ENCODE assay signal across 1 cellular context in genomic region chr13:40503966-40504591, GRCh38.
TF ChIP-seq lines count a peak whose summit lies in the region.

No MANE protein-coding gene starts in this region.

TF ChIP-seq in HepG2, 621 proteins besides CTCF, POLR2A, EP300 and RAD21 (continued from another document and continues in another):
- 0 out of 2 replicates have a peak, but pooled peaks have one; percentile 20 for TF ChIP-seq PPARG (CRISPR knock-in tag; conservative IDR thresholded peaks at IDR 0.05)
- TF ChIP-seq FOXO1 (CRISPR knock-in tag; IDR thresholded peaks at IDR 0.05) = 0 out of 2 replicates have a peak, but pooled peaks have one; percentile 35
- peak; percentile 95 for TF ChIP-seq TBX3 (IDR thresholded peaks at IDR 0.05; ENCODE audit: borderline replicate concordance)
- TF ChIP-seq STAT6 (CRISPR knock-in tag; IDR thresholded peaks at IDR 0.05; ENCODE audit: borderline replicate concordance) = no peak
- TF ChIP-seq ZNF792 (CRISPR knock-in tag; IDR thresholded peaks at IDR 0.05) = peak; percentile 51; the same call in 1 of the 2 replicates
- peak; percentile 43; the same call in 1 of the 2 replicates for TF ChIP-seq SIX1 (CRISPR knock-in tag; IDR thresholded peaks at IDR 0.05; ENCODE audit: borderline replicate concordance)
- 0 out of 2 replicates have a peak, but pooled peaks have one; percentile 47 for TF ChIP-seq SP5 (CRISPR knock-in tag; IDR thresholded peaks at IDR 0.05; ENCODE audit: borderline replicate concordance, low read depth)
- TF ChIP-seq EHMT2 (IDR thresholded peaks at IDR 0.05; ENCODE audit: borderline replicate concordance, low read depth, low read length) = peak; percentile 67; the same call in 1 of the 2 replicates
- TF ChIP-seq ARID5B (CRISPR knock-in tag; IDR thresholded peaks at IDR 0.05) = peak; percentile 92
- TF ChIP-seq, protein P1, sequence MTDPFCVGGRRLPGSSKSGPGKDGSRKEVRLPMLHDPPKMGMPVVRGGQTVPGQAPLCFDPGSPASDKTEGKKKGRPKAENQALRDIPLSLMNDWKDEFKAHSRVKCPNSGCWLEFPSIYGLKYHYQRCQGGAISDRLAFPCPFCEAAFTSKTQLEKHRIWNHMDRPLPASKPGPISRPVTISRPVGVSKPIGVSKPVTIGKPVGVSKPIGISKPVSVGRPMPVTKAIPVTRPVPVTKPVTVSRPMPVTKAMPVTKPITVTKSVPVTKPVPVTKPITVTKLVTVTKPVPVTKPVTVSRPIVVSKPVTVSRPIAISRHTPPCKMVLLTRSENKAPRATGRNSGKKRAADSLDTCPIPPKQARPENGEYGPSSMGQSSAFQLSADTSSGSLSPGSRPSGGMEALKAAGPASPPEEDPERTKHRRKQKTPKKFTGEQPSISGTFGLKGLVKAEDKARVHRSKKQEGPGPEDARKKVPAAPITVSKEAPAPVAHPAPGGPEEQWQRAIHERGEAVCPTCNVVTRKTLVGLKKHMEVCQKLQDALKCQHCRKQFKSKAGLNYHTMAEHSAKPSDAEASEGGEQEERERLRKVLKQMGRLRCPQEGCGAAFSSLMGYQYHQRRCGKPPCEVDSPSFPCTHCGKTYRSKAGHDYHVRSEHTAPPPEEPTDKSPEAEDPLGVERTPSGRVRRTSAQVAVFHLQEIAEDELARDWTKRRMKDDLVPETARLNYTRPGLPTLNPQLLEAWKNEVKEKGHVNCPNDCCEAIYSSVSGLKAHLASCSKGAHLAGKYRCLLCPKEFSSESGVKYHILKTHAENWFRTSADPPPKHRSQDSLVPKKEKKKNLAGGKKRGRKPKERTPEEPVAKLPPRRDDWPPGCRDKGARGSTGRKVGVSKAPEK (CRISPR knock-in tag; IDR thresholded peaks at IDR 0.05; ENCODE audit: borderline replicate concordance) = no peak
- TF ChIP-seq TFE3 (CRISPR knock-in tag; IDR thresholded peaks at IDR 0.05) = peak; percentile 38; the same call in 1 of the 2 replicates
- TF ChIP-seq, protein P2, sequence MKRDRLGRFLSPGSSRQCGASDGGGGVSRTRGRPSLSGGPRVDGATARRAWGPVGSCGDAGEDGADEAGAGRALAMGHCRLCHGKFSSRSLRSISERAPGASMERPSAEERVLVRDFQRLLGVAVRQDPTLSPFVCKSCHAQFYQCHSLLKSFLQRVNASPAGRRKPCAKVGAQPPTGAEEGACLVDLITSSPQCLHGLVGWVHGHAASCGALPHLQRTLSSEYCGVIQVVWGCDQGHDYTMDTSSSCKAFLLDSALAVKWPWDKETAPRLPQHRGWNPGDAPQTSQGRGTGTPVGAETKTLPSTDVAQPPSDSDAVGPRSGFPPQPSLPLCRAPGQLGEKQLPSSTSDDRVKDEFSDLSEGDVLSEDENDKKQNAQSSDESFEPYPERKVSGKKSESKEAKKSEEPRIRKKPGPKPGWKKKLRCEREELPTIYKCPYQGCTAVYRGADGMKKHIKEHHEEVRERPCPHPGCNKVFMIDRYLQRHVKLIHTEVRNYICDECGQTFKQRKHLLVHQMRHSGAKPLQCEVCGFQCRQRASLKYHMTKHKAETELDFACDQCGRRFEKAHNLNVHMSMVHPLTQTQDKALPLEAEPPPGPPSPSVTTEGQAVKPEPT (CRISPR knock-in tag; IDR thresholded peaks at IDR 0.05; ENCODE audit: low read depth) = no peak
- TF ChIP-seq CBX1 (IDR thresholded peaks at IDR 0.05; ENCODE audit: low read depth) = no peak
- no peak for TF ChIP-seq SP140L (CRISPR knock-in tag; IDR thresholded peaks at IDR 0.05; ENCODE audit: borderline replicate concordance)
- TF ChIP-seq RCOR2 (CRISPR knock-in tag; IDR thresholded peaks at IDR 0.05) = peak; percentile 81
- peak; percentile 76 for TF ChIP-seq ZNF687 (CRISPR knock-in tag; IDR thresholded peaks at IDR 0.05)
- no peak for TF ChIP-seq HCFC1 (IDR thresholded peaks at IDR 0.05; ENCODE audit: low read depth, low read length)
- TF ChIP-seq TCF7 (IDR thresholded peaks at IDR 0.05; ENCODE audit: low read depth) = peak; percentile 34; the same call in 1 of the 2 replicates
- TF ChIP-seq TGIF2 (CRISPR knock-in tag; IDR thresholded peaks at IDR 0.05) = 0 out of 2 replicates have a peak, but pooled peaks have one; percentile 16
- 0 out of 2 replicates have a peak, but pooled peaks have one; percentile 38 for TF ChIP-seq ZNF501 (CRISPR knock-in tag; IDR thresholded peaks at IDR 0.05)
- peak; percentile 66; the same call in 1 of the 2 replicates for TF ChIP-seq ZNF317 (CRISPR knock-in tag; IDR thresholded peaks at IDR 0.05)
- peak; percentile 89 for TF ChIP-seq FOSL2 (CRISPR knock-in tag; IDR thresholded peaks at IDR 0.05)
- peak; percentile 53; the same call in 1 of the 2 replicates for TF ChIP-seq IRF2 (CRISPR knock-in tag; IDR thresholded peaks at IDR 0.05)
- TF ChIP-seq SAP130 (CRISPR knock-in tag; IDR thresholded peaks at IDR 0.05; ENCODE audit: low read depth) = peak; percentile 75
- peak; percentile 78; the same call in 1 of the 2 replicates for TF ChIP-seq ATF3 (CRISPR knock-in tag; IDR thresholded peaks at IDR 0.05)
- peak; percentile 38; the same call in 1 of the 2 replicates for TF ChIP-seq SIX4 (CRISPR knock-in tag; IDR thresholded peaks at IDR 0.05)
- peak; percentile 57; the same call in 1 of the 2 replicates for TF ChIP-seq ZNF644 (CRISPR knock-in tag; IDR thresholded peaks at IDR 0.05; ENCODE audit: low read depth)
- peak; percentile 33; the same call in 1 of the 2 replicates for TF ChIP-seq BHLHE40 (IDR thresholded peaks at IDR 0.05; ENCODE audit: low read length)
- TF ChIP-seq RELA (CRISPR knock-in tag; IDR thresholded peaks at IDR 0.05) = 0 out of 2 replicates have a peak, but pooled peaks have one; percentile 47
- peak in 1 of 2 experiments; percentile 69; a peak in 2 of 4 replicates for TF ChIP-seq NR2F1 (CRISPR knock-in tag; IDR thresholded peaks at IDR 0.05)
- TF ChIP-seq RXRA (CRISPR knock-in tag; IDR thresholded peaks at IDR 0.05) = peak; percentile 79; the same call in 1 of the 2 replicates
- peak; percentile 70; the same call in 1 of the 2 replicates for TF ChIP-seq HDAC2 (CRISPR knock-in tag; IDR thresholded peaks at IDR 0.05)
- TF ChIP-seq PAWR (CRISPR knock-in tag; IDR thresholded peaks at IDR 0.05; ENCODE audit: borderline replicate concordance) = no peak
- peak; percentile 54; the same call in 1 of the 2 replicates for TF ChIP-seq ETV5 (CRISPR knock-in tag; IDR thresholded peaks at IDR 0.05; ENCODE audit: borderline replicate concordance)
- TF ChIP-seq DDIT3 (CRISPR knock-in tag; IDR thresholded peaks at IDR 0.05) = no peak
- TF ChIP-seq SMARCE1 (IDR thresholded peaks at IDR 0.05; ENCODE audit: borderline replicate concordance) = peak; percentile 59; the same call in 1 of the 2 replicates
- peak; percentile 69 for TF ChIP-seq NCOA2 (CRISPR knock-in tag; IDR thresholded peaks at IDR 0.05)
- TF ChIP-seq, protein P3, sequence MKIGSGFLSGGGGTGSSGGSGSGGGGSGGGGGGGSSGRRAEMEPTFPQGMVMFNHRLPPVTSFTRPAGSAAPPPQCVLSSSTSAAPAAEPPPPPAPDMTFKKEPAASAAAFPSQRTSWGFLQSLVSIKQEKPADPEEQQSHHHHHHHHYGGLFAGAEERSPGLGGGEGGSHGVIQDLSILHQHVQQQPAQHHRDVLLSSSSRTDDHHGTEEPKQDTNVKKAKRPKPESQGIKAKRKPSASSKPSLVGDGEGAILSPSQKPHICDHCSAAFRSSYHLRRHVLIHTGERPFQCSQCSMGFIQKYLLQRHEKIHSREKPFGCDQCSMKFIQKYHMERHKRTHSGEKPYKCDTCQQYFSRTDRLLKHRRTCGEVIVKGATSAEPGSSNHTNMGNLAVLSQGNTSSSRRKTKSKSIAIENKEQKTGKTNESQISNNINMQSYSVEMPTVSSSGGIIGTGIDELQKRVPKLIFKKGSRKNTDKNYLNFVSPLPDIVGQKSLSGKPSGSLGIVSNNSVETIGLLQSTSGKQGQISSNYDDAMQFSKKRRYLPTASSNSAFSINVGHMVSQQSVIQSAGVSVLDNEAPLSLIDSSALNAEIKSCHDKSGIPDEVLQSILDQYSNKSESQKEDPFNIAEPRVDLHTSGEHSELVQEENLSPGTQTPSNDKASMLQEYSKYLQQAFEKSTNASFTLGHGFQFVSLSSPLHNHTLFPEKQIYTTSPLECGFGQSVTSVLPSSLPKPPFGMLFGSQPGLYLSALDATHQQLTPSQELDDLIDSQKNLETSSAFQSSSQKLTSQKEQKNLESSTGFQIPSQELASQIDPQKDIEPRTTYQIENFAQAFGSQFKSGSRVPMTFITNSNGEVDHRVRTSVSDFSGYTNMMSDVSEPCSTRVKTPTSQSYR (CRISPR knock-in tag; IDR thresholded peaks at IDR 0.05; ENCODE audit: borderline replicate concordance) = 0 out of 2 replicates have a peak, but pooled peaks have one; percentile 26
